Comparison of ENCODE assay signal across 1 cellular context in the genomic region with DNA sequence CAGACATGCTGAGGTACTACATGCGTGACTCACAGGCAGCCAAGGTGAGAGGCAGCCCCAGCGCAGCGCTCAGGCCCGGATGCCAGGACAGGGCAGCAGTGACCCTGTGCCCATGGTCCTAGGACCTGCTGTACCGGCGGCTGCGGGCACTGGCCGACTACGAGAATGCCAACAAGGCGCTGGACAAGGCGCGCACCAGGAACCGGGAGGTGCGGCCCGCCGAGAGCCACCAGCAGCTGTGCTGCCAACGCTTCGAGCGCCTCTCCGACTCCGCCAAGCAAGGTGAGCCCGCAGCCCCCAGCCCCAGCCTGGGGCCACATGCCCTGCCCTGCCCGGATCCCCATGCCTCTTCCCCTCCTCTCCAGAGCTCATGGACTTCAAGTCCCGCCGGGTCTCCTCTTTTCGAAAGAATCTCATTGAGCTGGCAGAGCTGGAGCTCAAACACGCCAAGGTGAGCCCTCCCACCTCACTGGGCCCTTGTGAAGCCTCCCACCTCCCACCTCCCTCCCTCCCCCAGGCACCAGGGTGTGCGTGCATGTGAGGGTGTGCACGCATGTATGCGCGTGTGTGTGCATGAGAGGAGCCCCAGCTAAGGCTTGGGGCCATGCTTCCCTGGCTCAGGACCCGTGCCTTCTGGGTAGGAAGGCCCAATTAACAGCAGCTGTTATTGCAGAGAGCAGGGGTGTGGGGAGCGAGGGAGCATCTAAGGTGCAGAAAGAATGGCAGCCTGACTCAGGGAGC.
TF ChIP-seq lines count a peak whose summit lies in the region.

No MANE protein-coding gene starts in this region.

TF ChIP-seq in IMR-90, 13 proteins besides CTCF, POLR2A, EP300 and RAD21 (continued from another document):
- TF ChIP-seq CEBPB (IDR thresholded peaks at IDR 0.05; ENCODE audit: low read depth, low read length) (no peak), RFX5 (IDR thresholded peaks at IDR 0.05; ENCODE audit: low read depth, low read length) (no peak), NFE2L2 (IDR thresholded peaks at IDR 0.05; ENCODE audit: low read depth, low read length) (no peak), RCOR1 (IDR thresholded peaks at IDR 0.05; ENCODE audit: insufficient replicate concordance, low read length) (no peak), FOS (IDR thresholded peaks at IDR 0.05; ENCODE audit: low read depth, low read length) (no peak), BHLHE40 (IDR thresholded peaks at IDR 0.05; ENCODE audit: low read depth, low read length) (no peak), MAFK (IDR thresholded peaks at IDR 0.05; ENCODE audit: low read depth, low read length) (no peak), USF2 (IDR thresholded peaks at IDR 0.05; ENCODE audit: low read depth, low read length) (no peak), MAZ (IDR thresholded peaks at IDR 0.05; ENCODE audit: borderline replicate concordance, low read depth, low read length) (no peak), CHD1 (IDR thresholded peaks at IDR 0.05; ENCODE audit: low read depth, low read length) (no peak), MXI1 (IDR thresholded peaks at IDR 0.05; ENCODE audit: borderline replicate concordance, low read depth, low read length) (no peak)
- TF ChIP-seq, protein P1, sequence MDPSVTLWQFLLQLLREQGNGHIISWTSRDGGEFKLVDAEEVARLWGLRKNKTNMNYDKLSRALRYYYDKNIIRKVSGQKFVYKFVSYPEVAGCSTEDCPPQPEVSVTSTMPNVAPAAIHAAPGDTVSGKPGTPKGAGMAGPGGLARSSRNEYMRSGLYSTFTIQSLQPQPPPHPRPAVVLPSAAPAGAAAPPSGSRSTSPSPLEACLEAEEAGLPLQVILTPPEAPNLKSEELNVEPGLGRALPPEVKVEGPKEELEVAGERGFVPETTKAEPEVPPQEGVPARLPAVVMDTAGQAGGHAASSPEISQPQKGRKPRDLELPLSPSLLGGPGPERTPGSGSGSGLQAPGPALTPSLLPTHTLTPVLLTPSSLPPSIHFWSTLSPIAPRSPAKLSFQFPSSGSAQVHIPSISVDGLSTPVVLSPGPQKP (IDR thresholded peaks at IDR 0.05; ENCODE audit: borderline replicate concordance, low read depth, low read length), result no peak
